ENCODE assay signal across 36 cellular contexts in genomic region chr17:30304778-30305177, GRCh38. TPM values are rescaled to one million over a fixed set of nuclear protein-coding genes. Genes with fewer than 3 reads are reported as not detected.
"Had no signal": no experiment of that assay in that cellular context is flagged by ENCODE, and none has a peak within 500 bp of the region (broad histone marks: within the 10 kb centered on the region; RNA-seq: fewer than 3 reads in every experiment).

No MANE protein-coding gene starts in this region.

- H3K4me3 ChIP-seq: body of pancreas, breast epithelium had no signal

- H3K36me3 ChIP-seq: brain microvascular endothelial cell, breast epithelium had no signal

- H3K27me3 ChIP-seq: body of pancreas, brain microvascular endothelial cell, breast epithelium had no signal

- ATAC-seq: activated CD8-positive, alpha-beta T cell treated with anti-CD3 and anti-CD28 coated beads for 36 hours; activated naive CD8-positive, alpha-beta T cell treated with anti-CD3 and anti-CD28 coated beads, Interleukin-2, amount 50 U/mL, for 24 hours; activated T-cell treated with anti-CD3 and anti-CD28 coated beads, Interleukin-2, amount 50 U/mL, for 4 hours; activated T-cell treated with anti-CD3 and anti-CD28 coated beads, Interleukin-2, amount 50 U/mL, for 72 hours; activated T-helper 17 cell treated with anti-CD3 and anti-CD28 coated beads, Interleukin-2, amount 50 U/mL, for 72 hours; body of pancreas had no signal

- H3K27ac ChIP-seq: body of pancreas, brain microvascular endothelial cell, breast epithelium, VCaP had no signal

- H3K4me1 ChIP-seq: body of pancreas, breast epithelium had no signal

- DNase-seq: activated B cell treated with CpG ODN at 0.5 μM for 24 hours; activated CD4-positive, alpha-beta memory T cell treated with anti-CD3 and anti-CD28 coated beads for 36 hours; activated CD4-positive, alpha-beta T cell treated with anti-CD3 and anti-CD28 coated beads for 4 hours; activated CD4-positive, alpha-beta T cell treated with anti-CD3 and anti-CD28 coated beads, Interleukin-2, amount 10 ng/mL, durations not matched to agents 24 days and 14 days; activated CD4-positive, alpha-beta T cell treated with anti-CD3 and anti-CD28 coated beads, Interleukin-2, amount 50 U/mL, for 1 hour; activated CD4-positive, alpha-beta T cell treated with anti-CD3 and anti-CD28 coated beads, Interleukin-2, amount 50 U/mL, for 4 hours; activated CD4-positive, CD25-positive, alpha-beta regulatory T cell treated with anti-CD3 and anti-CD28 coated beads, Interleukin-2, amount 50 U/mL, for 72 hours; activated CD8-positive, alpha-beta memory T cell treated with anti-CD3 and anti-CD28 coated beads, Interleukin-2, amount 50 U/mL, for 4 hours; activated CD8-positive, alpha-beta T cell treated with anti-CD3 and anti-CD28 coated beads for 36 hours; activated effector memory CD4-positive, alpha-beta T cell treated with anti-CD3 and anti-CD28 coated beads, Interleukin-2, amount 50 U/mL, for 16 hours; activated gamma-delta T cell treated with Interleukin-2 at 50 U/mL for 16 hours; activated naive CD4-positive, alpha-beta T cell; activated naive CD4-positive, alpha-beta T cell treated with anti-CD3 and anti-CD28 coated beads for 36 hours; activated naive CD4-positive, alpha-beta T cell treated with anti-CD3 and anti-CD28 coated beads, Interleukin-2, amount 50 U/mL, for 16 hours; activated naive CD8-positive, alpha-beta T cell treated with anti-CD3 and anti-CD28 coated beads, Interleukin-2, amount 10 ng/mL, durations not matched to agents 7 days and 5 days; activated naive CD8-positive, alpha-beta T cell treated with anti-CD3 and anti-CD28 coated beads, Interleukin-2, amount 50 U/mL, for 24 hours; activated T-cell treated with anti-CD3 and anti-CD28 coated beads for 4 hours; activated T-cell treated with anti-CD3 and anti-CD28 coated beads, Interleukin-2, amount 50 U/mL, for 1 hour; activated T-cell treated with anti-CD3 and anti-CD28 coated beads, Interleukin-2, amount 50 U/mL, for 4 hours; activated T-cell treated with anti-CD3 and anti-CD28 coated beads, Interleukin-2, amount 50 U/mL, for 72 hours; amniotic stem cell; aorta; body of pancreas; brain microvascular endothelial cell; central memory CD4-positive, alpha-beta T cell; T-helper 1 cell; T-helper 2 cell; T-helper 9 cell had no signal

RNA-seq across cellular contexts. Expression of gene TMIGD1, which starts 29.1 kb away (rescaled TPM):
- total RNA-seq: activated B cell treated with CpG ODN at 0.5 μM for 24 hours; activated CD4-positive, alpha-beta memory T cell treated with anti-CD3 and anti-CD28 coated beads for 36 hours; activated CD4-positive, alpha-beta T cell treated with anti-CD3 and anti-CD28 coated beads, Interleukin-2, amount 10 ng/mL, durations not matched to agents 24 days and 14 days; activated CD8-positive, alpha-beta memory T cell treated with anti-CD3 and anti-CD28 coated beads for 36 hours; activated CD8-positive, alpha-beta T cell treated with anti-CD3 and anti-CD28 coated beads for 36 hours; activated naive CD4-positive, alpha-beta T cell treated with anti-CD3 and anti-CD28 coated beads for 36 hours; activated naive CD8-positive, alpha-beta T cell treated with anti-CD3 and anti-CD28 coated beads, Interleukin-2, amount 10 ng/mL, durations not matched to agents 7 days and 5 days; activated T-cell treated with anti-CD3 and anti-CD28 coated beads, Interleukin-2, amount 50 U/mL, for 4 hours; activated T-cell treated with anti-CD3 and anti-CD28 coated beads, Interleukin-2, amount 50 U/mL, for 72 hours; activated T-helper 1 cell treated with anti-CD3 and anti-CD28 coated beads, Interleukin-12 subunit alpha, Interleukin-12 subunit beta, Interleukin-2, Interleukin-4 antibody, amounts not matched to agents 30 ng/mL and 10 ng/mL and 1 ng/mL, durations not matched to agents 14 hours and 24 hours and 36 hours; activated T-helper 17 cell treated with anti-CD3 and anti-CD28 coated beads, Interleukin-2, amount 50 U/mL, for 72 hours; aorta; astrocyte; body of pancreas; cardiac septum; cerebellum had no signal
